In the genomic region with DNA sequence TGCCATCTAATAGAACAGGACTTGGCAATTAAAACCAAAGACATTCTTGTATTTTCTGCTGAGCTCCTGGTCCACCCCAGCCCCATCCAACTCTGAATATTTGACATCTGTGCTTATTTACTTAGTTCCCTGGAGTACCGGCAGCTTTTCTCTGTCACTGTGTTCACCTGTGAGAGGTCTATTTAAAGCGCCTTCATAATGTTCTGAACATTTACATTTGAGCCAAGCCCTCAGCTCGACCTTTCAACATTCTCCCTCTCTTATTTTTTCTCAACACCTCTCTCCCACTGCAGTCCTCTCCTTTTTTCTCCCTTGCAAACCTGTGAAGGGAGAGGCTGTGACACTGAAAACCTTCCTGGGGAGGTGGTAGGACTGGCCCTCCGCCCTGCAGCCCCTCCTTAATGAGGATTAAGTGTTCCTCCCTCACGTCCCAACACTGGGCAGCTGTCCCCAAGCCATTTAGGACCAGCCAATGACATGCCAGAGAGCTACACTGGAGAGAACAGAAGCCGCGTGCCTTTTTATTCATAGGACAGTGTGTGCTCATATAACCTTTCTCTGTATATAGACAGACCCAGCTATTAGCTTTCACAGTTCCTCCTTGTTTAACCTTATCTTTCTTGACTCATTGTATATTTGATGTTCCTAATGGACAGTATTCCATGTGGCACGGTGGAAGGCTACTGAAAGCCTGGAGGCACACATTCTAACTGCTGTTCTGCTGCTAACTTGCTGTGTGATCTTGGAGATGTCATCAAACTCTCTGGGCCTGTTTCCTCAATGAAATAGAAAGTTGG, we compare ENCODE assay signal across 12 cellular contexts.
DNase-seq lines count a peak whose midpoint lies in the region; ATAC-seq, FAIRE-seq and TF ChIP-seq lines count a peak whose summit lies in the region.
"Had no signal": no experiment of that assay in that cellular context is flagged by ENCODE, and none has a peak within 500 bp of the region (broad histone marks: within the 10 kb centered on the region; RNA-seq: fewer than 3 reads in every experiment).

No MANE protein-coding gene starts in this region.

- in situ Hi-C loops in GM13976 (cut with MboI; ENCODE audit: low sequenced_read_pairs, unreplicated experiment), result no loop called here

- no peaks in the 10 kb centered on the region for H3K9me3 ChIP-seq in pancreas
- H3K9me3 ChIP-seq: BLaER1, SJCRH30 had no signal

- WGBS in pancreas, 2 donors, result 10 to 15% methylated on average over 8 of the region's 8 CpGs

- peak; percentile 91 for DNase-seq in DMS153 treated with DMSO at 0.1 percent for 48 hours (lab: John Stamatoyannopoulos, UW; ENCODE audit: unreplicated experiment)
- peak; percentile 49 for DNase-seq in NCI-H2196 treated with DMSO at 0.1 percent for 48 hours (lab: John Stamatoyannopoulos, UW; ENCODE audit: unreplicated experiment)
- DNase-seq in globus pallidus (ENCODE audit: low spot score), result peak; percentile 2
- DNase-seq in pancreas, result peak in 4 of 6 donors; percentile 67 to 74 (median 70)
- no peak for DNase-seq in urothelium cell line (ENCODE audit: low spot score)
- DNase-seq in GM13976 (ENCODE audit: low spot score), result no peak
- DNase-seq in activated T-cell treated with anti-CD3 and anti-CD28 coated beads for 4 hours, result no peak
- DNase-seq in GM19238 (ENCODE audit: insufficient read length, low spot score), result no peak
- DNase-seq: activated naive CD8-positive, alpha-beta T cell treated with anti-CD3 and anti-CD28 coated beads, Interleukin-2, amount 50 U/mL, for 24 hours had no signal

- peak overlapping the region; percentile 77 to 89 (median 83) for H3K27ac ChIP-seq in pancreas
- H3K27ac ChIP-seq: BLaER1, KMS-11, SJCRH30 had no signal

- peak overlapping the region in 1 of 4 donors; percentile 23 for H3K4me3 ChIP-seq in pancreas
- H3K4me3 ChIP-seq: BLaER1, SJCRH30 had no signal

- no peaks in the 10 kb centered on the region for H3K36me3 ChIP-seq in pancreas
- H3K36me3 ChIP-seq: BLaER1, SJCRH30 had no signal

- intact Hi-C loops in pancreas (cut with DNase I), result no loop called here

- ATAC-seq in pancreas, result peak; percentile 84 to 92 (median 87)
- ATAC-seq: activated naive CD8-positive, alpha-beta T cell treated with anti-CD3 and anti-CD28 coated beads, Interleukin-2, amount 50 U/mL, for 24 hours had no signal

- FAIRE-seq in pancreas (lab: Jason Lieb, UNC), result no peak
- FAIRE-seq in urothelium cell line (lab: Jason Lieb, UNC), result no peak

- peaks cover 15 to 40% (median 39%) of the 10 kb centered on the region in 3 donors for H3K4me1 ChIP-seq in pancreas
- H3K4me1 ChIP-seq: BLaER1 had no signal

- H3K27me3 ChIP-seq in pancreas, result no peaks in the 10 kb centered on the region
- H3K27me3 ChIP-seq: BLaER1, SJCRH30 had no signal

- no peak for TF ChIP-seq CTCF in pancreas (IDR thresholded peaks at IDR 0.05)
- no peak for TF ChIP-seq CTCF in GM13976 (IDR thresholded peaks at IDR 0.05; ENCODE audit: borderline replicate concordance, control extremely low read depth, extremely low read depth, insufficient read depth, missing control alignments)

Comparison
In these comparisons a context has a peak if more than half of its experiments do, and no peak if none do; other contexts are left out.
1. DNase-seq: peak in DMS153 treated with DMSO at 0.1 percent for 48 hours (single experiment), NCI-H2196 treated with DMSO at 0.1 percent for 48 hours (single experiment), globus pallidus (single experiment) and pancreas (4 of 6); none in urothelium cell line (single experiment), GM13976 (single experiment), activated T-cell treated with anti-CD3 and anti-CD28 coated beads for 4 hours (single experiment) and GM19238 (single experiment).